1 cellular context compared by ENCODE assay signal in genomic region chr10:62027841-62028501, GRCh38.
TF ChIP-seq lines count a peak whose summit lies in the region.

No MANE protein-coding gene starts in this region.

TF ChIP-seq in IMR-90, 13 proteins besides CTCF, POLR2A, EP300 and RAD21 (continued from another document):
- TF ChIP-seq RFX5 (IDR thresholded peaks at IDR 0.05; ENCODE audit: low read depth, low read length) (no peak), USF2 (IDR thresholded peaks at IDR 0.05; ENCODE audit: low read depth, low read length) (no peak)
